Comparison of ENCODE assay signal across 24 cellular contexts in the genomic region with DNA sequence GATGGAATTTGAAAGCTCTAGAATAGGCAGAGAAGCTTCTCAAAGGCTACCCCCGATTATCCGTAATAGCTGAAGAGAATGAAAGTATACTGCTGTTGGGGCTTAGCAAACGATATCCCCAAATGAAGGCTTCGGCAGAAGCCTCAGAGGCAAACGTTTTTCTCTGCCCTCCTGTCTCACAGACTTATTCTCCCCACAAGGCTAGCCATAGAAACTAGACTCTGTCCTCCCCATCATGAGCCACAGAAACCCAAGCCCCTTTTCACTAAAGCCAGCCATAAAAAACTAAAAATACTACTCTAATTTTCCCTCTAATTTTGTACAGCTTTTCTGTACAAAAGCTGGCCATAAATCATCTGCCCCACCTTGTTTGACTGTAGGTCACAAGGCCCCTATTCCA.
"Had no signal": no experiment of that assay in that cellular context is flagged by ENCODE, and none has a peak within 500 bp of the region (broad histone marks: within the 10 kb centered on the region; RNA-seq: fewer than 3 reads in every experiment).

No MANE protein-coding gene starts in this region.

- DNase-seq: hippocampal formation; left ventricle myocardium inferior; midbrain; mucosa of descending colon; naive thymus-derived CD4-positive, alpha-beta T cell; ovary; retina; right cardiac atrium; spleen; stimulated activated CD4-positive, alpha-beta T cell treated with anti-CD3 and anti-CD28 coated beads, Interleukin-4, amount 100 ng/mL, for 24 hours; stimulated activated naive CD4-positive, alpha-beta T cell; tibial artery; uterus had no signal

- H3K4me3 ChIP-seq: left ventricle myocardium inferior, lung, mucosa of descending colon, ovary, prostate gland, skin epidermis, spleen, suprapubic skin, thoracic aorta, tibial artery, uterus had no signal

- H3K27ac ChIP-seq: left ventricle myocardium inferior, ovary, prostate gland, skin epidermis, spleen, suprapubic skin, thoracic aorta, tibial artery, uterus had no signal

- H3K27me3 Mint-ChIP-seq: memory B cell; naive thymus-derived CD4-positive, alpha-beta T cell; natural killer cell treated with Interleukin-12 subunit alpha and Interleukin-12 subunit beta and Interleukin-15 and Interleukin-18, amount 100 ng/mL, for 72 hours; stimulated activated naive CD8-positive, alpha-beta T cell treated with anti-CD3 and anti-CD28 coated beads, Interleukin-15, Interleukin-2, amounts not matched to agents 100 ng/mL and 50 ng/mL, for 24 hours; type B pancreatic cell had no signal

- H3K4me3 Mint-ChIP-seq: memory B cell; naive thymus-derived CD4-positive, alpha-beta T cell; natural killer cell treated with Interleukin-12 subunit alpha and Interleukin-12 subunit beta and Interleukin-15 and Interleukin-18, amount 100 ng/mL, for 72 hours; stimulated activated effector memory CD8-positive, alpha-beta T cell treated with anti-CD3 and anti-CD28 coated beads, Interleukin-12 subunit alpha, Interleukin-12 subunit beta, amount 100 ng/mL, for 72 hours; stimulated activated naive CD8-positive, alpha-beta T cell treated with anti-CD3 and anti-CD28 coated beads, Interleukin-15, Interleukin-2, amounts not matched to agents 100 ng/mL and 50 ng/mL, for 24 hours; type B pancreatic cell had no signal

- H3K27ac Mint-ChIP-seq: memory B cell; naive thymus-derived CD4-positive, alpha-beta T cell; natural killer cell treated with Interleukin-12 subunit alpha and Interleukin-12 subunit beta and Interleukin-15 and Interleukin-18, amount 100 ng/mL, for 72 hours; stimulated activated effector memory CD8-positive, alpha-beta T cell treated with anti-CD3 and anti-CD28 coated beads, Interleukin-12 subunit alpha, Interleukin-12 subunit beta, amount 100 ng/mL, for 72 hours; stimulated activated naive CD8-positive, alpha-beta T cell treated with anti-CD3 and anti-CD28 coated beads, Interleukin-15, Interleukin-2, amounts not matched to agents 100 ng/mL and 50 ng/mL, for 24 hours; type B pancreatic cell had no signal

- H3K27me3 ChIP-seq: ovary, spleen, suprapubic skin, tibial artery, uterus had no signal

- H3K4me1 ChIP-seq: left ventricle myocardium inferior, prostate gland, spleen, suprapubic skin, tibial artery, uterus had no signal

- H3K36me3 Mint-ChIP-seq: memory B cell; stimulated activated effector memory CD8-positive, alpha-beta T cell treated with anti-CD3 and anti-CD28 coated beads, Interleukin-12 subunit alpha, Interleukin-12 subunit beta, amount 100 ng/mL, for 72 hours; type B pancreatic cell had no signal

- H3K9me3 ChIP-seq: left ventricle myocardium inferior, ovary, prostate gland, suprapubic skin, thoracic aorta, tibial artery, uterus had no signal

- H3K36me3 ChIP-seq: left ventricle myocardium inferior, ovary, prostate gland, spleen, suprapubic skin, thoracic aorta, tibial artery, uterus had no signal

- ATAC-seq: mucosa of descending colon; naive thymus-derived CD4-positive, alpha-beta T cell; natural killer cell treated with Interleukin-12 subunit alpha and Interleukin-12 subunit beta and Interleukin-15 and Interleukin-18, amount 100 ng/mL, for 72 hours; right cardiac atrium; sciatic nerve; stimulated activated effector memory CD8-positive, alpha-beta T cell treated with anti-CD3 and anti-CD28 coated beads, Interleukin-12 subunit alpha, Interleukin-12 subunit beta, amount 100 ng/mL, for 72 hours had no signal
